Comparison of ENCODE assay signal across 18 cellular contexts in the genomic region with DNA sequence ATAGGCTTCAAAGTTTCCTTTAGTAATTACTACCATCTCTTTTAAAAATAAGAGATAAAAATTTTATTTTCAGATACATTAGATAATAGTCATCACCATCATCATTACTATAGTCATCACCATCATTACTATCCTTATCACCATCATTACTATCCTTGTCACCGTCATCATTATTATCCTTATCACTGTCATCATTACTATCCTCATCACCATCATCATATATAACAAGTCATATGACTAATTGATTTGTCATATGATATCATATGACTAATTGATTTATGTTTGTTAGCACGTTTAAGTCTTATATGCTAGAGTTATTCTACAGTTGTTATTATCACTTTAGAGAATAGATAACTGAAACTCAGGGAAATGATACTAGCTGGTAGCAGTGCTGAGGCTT.
DNase-seq lines count a peak whose midpoint lies in the region; ATAC-seq, FAIRE-seq and TF ChIP-seq lines count a peak whose summit lies in the region.
"Had no signal": no experiment of that assay in that cellular context is flagged by ENCODE, and none has a peak within 500 bp of the region (broad histone marks: within the 10 kb centered on the region; RNA-seq: fewer than 3 reads in every experiment).

No MANE protein-coding gene starts in this region.

- no peaks in the 10 kb centered on the region for H3K27me3 ChIP-seq in foreskin keratinocyte
- H3K27me3 ChIP-seq: BE2C, BLaER1 had no signal

- FAIRE-seq in D721Med (lab: Jason Lieb, UNC), result peak; percentile 64
- peak; percentile 8 for FAIRE-seq in RCC 7860 (lab: Jason Lieb, UNC)
- FAIRE-seq: A204.1, G401.6, GM12891 had no signal

- TF ChIP-seq CTCF in D721Med (IDR thresholded peaks at IDR 0.05; ENCODE audit: insufficient read depth, missing control alignments) (no peak), foreskin keratinocyte (conservative IDR thresholded peaks at IDR 0.05) (no peak)

- no peak overlapping the region for H3K27ac ChIP-seq in foreskin keratinocyte
- H3K27ac ChIP-seq: BLaER1 had no signal

- ATAC-seq in foreskin keratinocyte, result peak; percentile 58

- no peaks in the 10 kb centered on the region for H3K4me1 ChIP-seq in foreskin keratinocyte
- H3K4me1 ChIP-seq: BE2C, BLaER1 had no signal

- DNase-seq in D721Med (ENCODE audit: insufficient read length, low spot score) (no peak), RCC 7860 (ENCODE audit: low spot score) (no peak), foreskin keratinocyte (no peak), NOMO-1 (lab: John Stamatoyannopoulos, UW; ENCODE audit: unreplicated experiment in 2 of 2) (no peak), GOT3 (lab: John Stamatoyannopoulos, UW) (no peak)
- DNase-seq: 8988T; ACHN; BE2C; CD4-positive, alpha-beta memory T cell; CD4-positive, CD25-positive, alpha-beta regulatory T cell; CD8-positive, alpha-beta memory T cell; COR-L47; DMS79 treated with DMSO at 0.1 percent for 48 hours; GF-D8 had no signal
